Comparison of ENCODE assay signal across 8 cellular contexts in genomic region chr11:67482275-67482735, GRCh38. TPM values are rescaled to one million over a fixed set of nuclear protein-coding genes. Genes with fewer than 3 reads are reported as not detected.
A peak's percentile ranks its signal among the peaks of the same experiment; 100 is the strongest.
DNase-seq lines count a peak whose midpoint lies in the region; ATAC-seq, FAIRE-seq and TF ChIP-seq lines count a peak whose summit lies in the region.

No MANE protein-coding gene starts in this region.

- H3K4me3 ChIP-seq in GM12875 (ENCODE audit: low read depth, low read length) (peak overlapping the region; percentile 81), OCI-LY1 (ENCODE audit: low read depth, low read length, poor library complexity, severe bottlenecking) (peak overlapping the region; percentile 56), ectodermal cell (ENCODE audit: insufficient read depth, low read depth, low read length) (peak overlapping the region; percentile 50), pancreas (peak overlapping the region; percentile 20 to 62 (median 48))

- peaks cover 47% of the 10 kb centered on the region for H3K4me1 ChIP-seq in OCI-LY1 (ENCODE audit: insufficient read depth, low read length, severe bottlenecking)
- peaks cover 6% of the 10 kb centered on the region for H3K4me1 ChIP-seq in ectodermal cell (ENCODE audit: control insufficient read depth, insufficient read depth, low read length)
- peaks cover 5 to 11% (median 11%) of the 10 kb centered on the region in 3 donors for H3K4me1 ChIP-seq in pancreas

- H4K20me1 ChIP-seq in OCI-LY1 (ENCODE audit: insufficient read depth, low read length), result no peaks in the 10 kb centered on the region

- peak overlapping the region; percentile 91 for H3K27ac ChIP-seq in OCI-LY1 (ENCODE audit: low read depth, low read length, poor library complexity, severe bottlenecking)
- no peak overlapping the region for H3K27ac ChIP-seq in ectodermal cell (ENCODE audit: insufficient read depth, low read depth, low read length, poor library complexity, severe bottlenecking)
- H3K27ac ChIP-seq in pancreas, result peak overlapping the region; percentile 57 to 87 (median 65)

- no peaks in the 10 kb centered on the region for H3K9me3 ChIP-seq in OCI-LY1 (ENCODE audit: low read length)
- no peaks in the 10 kb centered on the region for H3K9me3 ChIP-seq in ectodermal cell (ENCODE audit: control insufficient read depth, low read length)
- H3K9me3 ChIP-seq in pancreas, result no peaks in the 10 kb centered on the region

- ATAC-seq in pancreas, result peak in 1 of 4 donors; percentile 55
- no peak for ATAC-seq in HG03565 (IDR thresholded peaks at IDR 0.05; ENCODE audit: unreplicated experiment)

- H3K36me3 ChIP-seq in OCI-LY1 (ENCODE audit: insufficient read depth, low read length), result no peaks in the 10 kb centered on the region; the same call in 1 of the 2 replicates
- H3K36me3 ChIP-seq in ectodermal cell (ENCODE audit: control insufficient read depth, insufficient read depth, low read length), result no peaks in the 10 kb centered on the region
- no peaks in the 10 kb centered on the region for H3K36me3 ChIP-seq in pancreas

- H3K9me2 ChIP-seq in OCI-LY1 (ENCODE audit: low read depth, low read length), result no peaks in the 10 kb centered on the region

- WGBS in ectodermal cell, 2 experiments, result 83 to 85% methylated on average over 18 of the region's 18 CpGs
- WGBS in pancreas, 2 donors, result 43 to 46% methylated on average over 18 of the region's 18 CpGs

- no peak for FAIRE-seq in pancreas (lab: Jason Lieb, UNC)

- 0 out of 2 replicates have a peak, but pooled peaks cover 2% of the 10 kb centered on the region for H3F3A ChIP-seq in OCI-LY1 (ENCODE audit: insufficient read depth, low read length)

- DNase-seq in pancreas (peak in 2 of 6 donors; percentile 27 to 33), NCI-H1105 treated with DMSO at 0.1 percent for 48 hours (lab: John Stamatoyannopoulos, UW) (no peak), activated gamma-delta T cell treated with Interleukin-2 at 50 U/mL for 16 hours (no peak), NCI-H82 treated with DMSO at 0.1 percent for 48 hours (lab: John Stamatoyannopoulos, UW; ENCODE audit: unreplicated experiment) (no peak)

- H3K4me2 ChIP-seq in OCI-LY1 (ENCODE audit: low read length), result peak overlapping the region; percentile 99

- no peak for TF ChIP-seq CTCF in GM12875 (IDR thresholded peaks at IDR 0.05; ENCODE audit: borderline replicate concordance, insufficient read depth, low read depth, low read length)
- no peak for TF ChIP-seq CTCF in OCI-LY1 (IDR thresholded peaks at IDR 0.05; ENCODE audit: low read length)
- no peak for TF ChIP-seq CTCF in pancreas (IDR thresholded peaks at IDR 0.05)

- H3K79me2 ChIP-seq in OCI-LY1 (ENCODE audit: insufficient read depth, low read length), result no peaks in the 10 kb centered on the region

- intact Hi-C loops in pancreas (cut with DNase I), result no loop called here

- peak overlapping the region; percentile 88 for H3K9ac ChIP-seq in OCI-LY1 (ENCODE audit: low read length)

- no peaks in the 10 kb centered on the region for H3K27me3 ChIP-seq in OCI-LY1 (ENCODE audit: insufficient read depth, low read length)
- H3K27me3 ChIP-seq in ectodermal cell (ENCODE audit: control insufficient read depth, insufficient read depth, low read length, poor library complexity, severe bottlenecking), result peaks cover 4% of the 10 kb centered on the region
- H3K27me3 ChIP-seq in pancreas, result no peaks in the 10 kb centered on the region

- 0 out of 2 replicates have a peak overlapping the region, but pooled peaks have one; percentile 8 for H2AFZ ChIP-seq in OCI-LY1 (ENCODE audit: low read length)

RNA-seq across cellular contexts. Expression of gene AIP, which starts 0.5 kb away (rescaled TPM):
- 37.5 TPM for polyA plus RNA-seq in ectodermal cell (2013, experiment 1 of 4)
- polyA plus RNA-seq in ectodermal cell (2013, experiment 2 of 4), result 34.0 TPM
- polyA plus RNA-seq in ectodermal cell (2013, experiment 3 of 4), result 32.2 TPM
- 34.2 TPM for polyA plus RNA-seq in ectodermal cell (2013, experiment 4 of 4)
- 10 to 100 TPM; 20.2 to 33.3 (median 23.6) TPM for total RNA-seq in pancreas
- polyA plus RNA-seq in pancreas, result 10 to 100 TPM; 45.1 to 45.8 TPM

RNA-seq across cellular contexts. Expression of gene TMEM134, which starts 13.3 kb away (rescaled TPM):
- 52.0 TPM for polyA plus RNA-seq in ectodermal cell (2013, experiment 1 of 4)
- 53.5 TPM for polyA plus RNA-seq in ectodermal cell (2013, experiment 2 of 4)
- 54.2 TPM for polyA plus RNA-seq in ectodermal cell (2013, experiment 3 of 4)
- 65.0 TPM for polyA plus RNA-seq in ectodermal cell (2013, experiment 4 of 4)
- 10 to 100 TPM; 45.1 to 72.1 (median 52.4) TPM for total RNA-seq in pancreas
- 10 to 100 TPM; 90.1 to 93.4 TPM for polyA plus RNA-seq in pancreas

RNA-seq across cellular contexts. Expression of gene PITPNM1, which starts 22.9 kb away (rescaled TPM):
- 43.7 TPM for polyA plus RNA-seq in ectodermal cell (2013, experiment 1 of 4)
- 49.6 TPM for polyA plus RNA-seq in ectodermal cell (2013, experiment 2 of 4)
- 34.6 TPM for polyA plus RNA-seq in ectodermal cell (2013, experiment 3 of 4)
- polyA plus RNA-seq in ectodermal cell (2013, experiment 4 of 4), result 34.4 TPM
- total RNA-seq in pancreas, result 10 to 100 TPM; 10.2 to 34.3 (median 20.5) TPM
- polyA plus RNA-seq in pancreas, result 10 to 100 TPM; 34.4 to 35.7 TPM

RNA-seq across cellular contexts. Expression of gene CDK2AP2, which starts 25.7 kb away (rescaled TPM):
- polyA plus RNA-seq in ectodermal cell (2013, experiment 1 of 4), result 31.7 TPM
- polyA plus RNA-seq in ectodermal cell (2013, experiment 2 of 4), result 26.2 TPM
- polyA plus RNA-seq in ectodermal cell (2013, experiment 3 of 4), result 29.8 TPM
- 30.6 TPM for polyA plus RNA-seq in ectodermal cell (2013, experiment 4 of 4)
- 10 to 100 TPM; 27.1 to 41.8 (median 35.2) TPM for total RNA-seq in pancreas
- 10 to 100 TPM; 46.4 to 65.6 TPM for polyA plus RNA-seq in pancreas

RNA-seq across cellular contexts. Expression of gene CABP4, which starts 27.2 kb away (rescaled TPM):
- polyA plus RNA-seq in ectodermal cell (2013, experiment 1 of 4), result not detected
- not detected for polyA plus RNA-seq in ectodermal cell (2013, experiment 2 of 4)
- not detected for polyA plus RNA-seq in ectodermal cell (2013, experiment 3 of 4)
- not detected for polyA plus RNA-seq in ectodermal cell (2013, experiment 4 of 4)
- 1 to 10 TPM in 2 of 6 donors, under 1 TPM in 3, not detected in 1; 0.58 to 1.5 (median 0.88) TPM for total RNA-seq in pancreas
- 1 to 10 TPM in 1 of 2 donors, under 1 TPM in 1; 0.99 to 1.2 TPM for polyA plus RNA-seq in pancreas
